In the genomic region with DNA sequence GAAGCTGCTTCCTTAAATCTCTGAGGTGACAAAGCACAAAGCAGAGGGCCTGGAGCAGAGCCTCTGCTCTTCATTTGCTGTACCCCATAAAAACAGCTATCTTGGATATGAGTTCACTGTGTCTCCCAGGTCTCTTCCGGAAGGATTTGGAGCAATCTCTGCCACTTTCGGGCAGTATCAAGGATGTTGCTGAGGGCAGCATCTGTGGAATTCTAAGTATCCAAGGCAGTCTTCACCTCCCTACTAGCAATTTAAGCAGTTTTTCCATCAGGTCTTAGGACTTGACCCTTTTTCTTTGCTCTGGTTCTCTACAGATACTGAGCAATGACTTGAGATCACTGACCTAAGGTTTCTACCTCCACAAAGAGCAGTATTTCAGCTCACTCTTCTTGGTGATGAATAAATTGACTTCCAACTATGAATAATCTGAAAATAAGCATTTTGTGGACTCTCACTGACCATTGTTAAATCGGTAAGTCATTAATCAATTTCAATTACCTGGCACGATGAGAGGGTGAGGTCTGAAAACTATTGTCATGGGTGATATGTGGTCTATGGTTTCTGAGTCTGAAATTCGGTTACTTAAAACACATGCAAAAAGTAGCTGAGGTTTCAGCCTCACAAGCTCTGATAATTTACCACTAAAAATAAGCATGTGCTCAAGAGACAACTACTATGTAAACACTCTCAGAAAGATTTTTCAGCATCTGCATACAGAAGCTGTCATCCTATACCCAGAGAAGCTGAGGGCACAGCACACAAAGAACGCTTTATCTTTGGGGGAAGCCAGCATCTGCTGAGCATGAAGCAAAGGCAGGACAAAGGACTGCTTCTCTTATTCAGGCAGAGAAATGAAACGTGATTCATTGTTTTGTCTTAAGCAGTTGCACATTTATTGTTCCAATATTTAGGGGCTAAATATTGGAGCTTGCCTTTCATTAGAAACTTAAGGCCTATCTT, we compare ENCODE assay signal across 17 cellular contexts. TPM values are rescaled to one million over a fixed set of nuclear protein-coding genes. Genes with fewer than 3 reads are reported as not detected.
DNase-seq lines count a peak whose midpoint lies in the region; ATAC-seq and TF ChIP-seq lines count a peak whose summit lies in the region.
"Had no signal": no experiment of that assay in that cellular context is flagged by ENCODE, and none has a peak within 500 bp of the region (broad histone marks: within the 10 kb centered on the region; RNA-seq: fewer than 3 reads in every experiment).

No MANE protein-coding gene starts in this region.

- ATAC-seq in GM19463 (IDR thresholded peaks at IDR 0.05; ENCODE audit: unreplicated experiment) (peak; percentile 46), HG02623 (IDR thresholded peaks at IDR 0.05; ENCODE audit: unreplicated experiment) (no peak)
- ATAC-seq: Panc1, right cardiac atrium, upper lobe of right lung had no signal

- TF ChIP-seq CTCF in osteoblast (IDR thresholded peaks at IDR 0.05; ENCODE audit: extremely low read depth, low read depth, low read length) (no peak), GM13976 (IDR thresholded peaks at IDR 0.05; ENCODE audit: borderline replicate concordance, control extremely low read depth, extremely low read depth, insufficient read depth, missing control alignments) (no peak), GM10248 (IDR thresholded peaks at IDR 0.05; ENCODE audit: control extremely low read depth, extremely low read depth, low read depth, missing control alignments) (no peak)

- H3K36me3 ChIP-seq in osteoblast (ENCODE audit: insufficient read depth, low read length): no peaks in the 10 kb centered on the region
- H3K36me3 ChIP-seq: breast epithelium, upper lobe of right lung had no signal

- H3K4me1 ChIP-seq in osteoblast (ENCODE audit: insufficient read depth, low read length): peaks cover 3% of the 10 kb centered on the region
- H3K4me1 ChIP-seq: breast epithelium, upper lobe of right lung had no signal

- no peak overlapping the region for H3K27ac ChIP-seq in osteoblast (ENCODE audit: low read depth, low read length)
- H3K27ac ChIP-seq: breast epithelium, C4-2B, upper lobe of right lung had no signal

- H3K9me3 ChIP-seq in osteoblast (ENCODE audit: low read depth, low read length): no peaks in the 10 kb centered on the region
- H3K9me3 ChIP-seq: breast epithelium, upper lobe of right lung had no signal

- no peaks in the 10 kb centered on the region for H3K79me2 ChIP-seq in osteoblast (ENCODE audit: insufficient read depth, low read length)

- POLR2A ChIA-PET in GM10248 (lab: Yijun Ruan, JAX): no interaction called here

- in situ Hi-C loops in ACHN (cut with HindIII; ENCODE audit: low pct_ligation_motif_present, low pct_unique_long_range_greater_than_20kb, low sequenced_read_pairs): no loop called here
- in situ Hi-C loops in GM13976 (cut with MboI; ENCODE audit: low sequenced_read_pairs, unreplicated experiment): no loop called here

- H3K4me2 ChIP-seq in osteoblast (ENCODE audit: insufficient read depth, low read length): no peak overlapping the region

- DNase-seq in NCI-H187 treated with DMSO at 0.1 percent for 48 hours (lab: John Stamatoyannopoulos, UW) (peak; percentile 59), epidermal melanocyte (ENCODE audit: insufficient read length, low spot score) (peak; percentile 66), osteoblast (ENCODE audit: insufficient read length, low spot score, missing footprints) (no peak), ACHN (no peak), GM13976 (ENCODE audit: low spot score) (no peak), GM10248 (ENCODE audit: extremely low spot score) (no peak)
- DNase-seq: activated B cell treated with CpG ODN at 0.5 μM for 24 hours; activated CD8-positive, alpha-beta memory T cell treated with anti-CD3 and anti-CD28 coated beads, Interleukin-2, amount 50 U/mL, for 4 hours; activated naive CD4-positive, alpha-beta T cell treated with anti-CD3 and anti-CD28 coated beads, Interleukin-2, amount 50 U/mL, for 16 hours; right cardiac atrium; stimulated activated CD4-positive, alpha-beta T cell treated with anti-CD3 and anti-CD28 coated beads, Interleukin-4, amount 100 ng/mL, for 24 hours; upper lobe of right lung had no signal

- H3K27me3 ChIP-seq in osteoblast (ENCODE audit: insufficient read depth, low read length): no peaks in the 10 kb centered on the region
- H3K27me3 ChIP-seq: breast epithelium, upper lobe of right lung had no signal

- no peak overlapping the region for H3K4me3 ChIP-seq in osteoblast (ENCODE audit: insufficient read depth, low read length)
- H3K4me3 ChIP-seq: breast epithelium, upper lobe of right lung had no signal

- H2AFZ ChIP-seq in osteoblast (ENCODE audit: low read length): peak overlapping the region; percentile 8

- CTCF ChIA-PET in GM10248 (lab: Yijun Ruan, JAX): interaction anchor here (1.0 kb wide), 1 partner anchor 16 kb away, joined by 3 read pairs; no protein-coding TSS in a partner anchor

- H4K20me1 ChIP-seq in osteoblast (ENCODE audit: insufficient read depth, low read length): no peaks in the 10 kb centered on the region

RNA-seq across cellular contexts. Expression of a gene that starts 32.1 kb away (rescaled TPM):
- total RNA-seq in osteoblast: 74.6 and 85.2 TPM in 2 replicates

Comparison
In these comparisons a context has a peak if more than half of its experiments do, and no peak if none do; other contexts are left out.
1. DNase-seq: peak in NCI-H187 treated with DMSO at 0.1 percent for 48 hours (single experiment) and epidermal melanocyte (single experiment); none in osteoblast (single experiment), ACHN (single experiment), GM13976 (single experiment) and GM10248 (single experiment).